Comparison of ENCODE assay signal across 22 cellular contexts in the genomic region with DNA sequence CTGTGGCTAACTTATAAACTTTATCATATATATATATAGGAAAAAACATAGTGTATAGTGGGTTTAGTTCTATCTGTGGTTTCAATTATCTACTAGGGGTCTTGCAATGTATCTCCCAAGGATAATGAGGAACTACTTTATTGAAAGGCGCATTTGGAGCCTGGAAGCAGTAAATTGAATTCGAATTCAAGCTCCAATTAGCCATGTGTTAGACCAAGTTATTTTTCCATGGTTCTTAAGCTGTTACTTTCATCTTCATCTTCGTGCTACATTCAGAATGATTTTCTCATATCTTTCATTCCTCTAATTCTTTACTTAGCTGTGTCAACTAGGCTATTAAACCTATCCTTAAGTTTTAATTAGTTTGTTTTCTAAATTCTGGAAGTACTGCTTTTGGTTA. TPM values are rescaled to one million over a fixed set of nuclear protein-coding genes. Genes with fewer than 3 reads are reported as not detected.
DNase-seq lines count a peak whose midpoint lies in the region; ATAC-seq, FAIRE-seq and TF ChIP-seq lines count a peak whose summit lies in the region.
"Had no signal": no experiment of that assay in that cellular context is flagged by ENCODE, and none has a peak within 500 bp of the region (broad histone marks: within the 10 kb centered on the region; RNA-seq: fewer than 3 reads in every experiment).

No MANE protein-coding gene starts in this region.

- H3K4me1 Mint-ChIP-seq in activated T-cell treated with anti-CD3 and anti-CD28 coated beads, Interleukin-2, amount 50 U/mL, for 72 hours (ENCODE audit: low read depth), result peaks cover 48% of the 10 kb centered on the region
- H3K4me1 Mint-ChIP-seq in activated T-cell treated with anti-CD3 and anti-CD28 coated beads, Interleukin-2, amount 50 U/mL, for 24 hours (ENCODE audit: low read depth), result peaks cover 44% of the 10 kb centered on the region
- H3K4me1 Mint-ChIP-seq in chondrocyte (ENCODE audit: low read depth), result peaks cover 16% of the 10 kb centered on the region

- no peaks in the 10 kb centered on the region for H3K27me3 Mint-ChIP-seq in activated T-cell treated with anti-CD3 and anti-CD28 coated beads, Interleukin-2, amount 50 U/mL, for 72 hours (ENCODE audit: low read depth)
- H3K27me3 Mint-ChIP-seq in activated T-cell treated with anti-CD3 and anti-CD28 coated beads, Interleukin-2, amount 50 U/mL, for 24 hours, result no peaks in the 10 kb centered on the region
- no peaks in the 10 kb centered on the region for H3K27me3 Mint-ChIP-seq in chondrocyte (ENCODE audit: low read depth)
- H3K27me3 Mint-ChIP-seq: CD4-positive, CD25-positive, alpha-beta regulatory T cell had no signal

- no peak overlapping the region for H3K9ac ChIP-seq in GM23248
- H3K9ac ChIP-seq in smooth muscle cell (ENCODE audit: low read depth), result no peak overlapping the region
- H3K9ac ChIP-seq: BLaER1 had no signal

- TF ChIP-seq CTCF in chondrocyte (IDR thresholded peaks at IDR 0.05), result no peak
- TF ChIP-seq CTCF in smooth muscle cell (IDR thresholded peaks at IDR 0.05; ENCODE audit: borderline replicate concordance, insufficient read depth, poor library complexity, severe bottlenecking), result no peak
- TF ChIP-seq CTCF in omental fat pad (IDR thresholded peaks at IDR 0.05), result no peak

- 0 out of 2 replicates have a peak, but pooled peaks cover 8% of the 10 kb centered on the region for H3K4me1 ChIP-seq in GM23248 (ENCODE audit: insufficient read depth)
- H3K4me1 ChIP-seq in smooth muscle cell (ENCODE audit: low read depth), result no peaks in the 10 kb centered on the region
- H3K4me1 ChIP-seq: BLaER1 had no signal

- H3K27ac ChIP-seq in GM23248 (peak overlapping the region; percentile 56), smooth muscle cell (ENCODE audit: low read depth) (peak overlapping the region; percentile 23)
- H3K27ac ChIP-seq: BLaER1, SJCRH30 had no signal

- H3K36me3 ChIP-seq in GM23248 (ENCODE audit: low read depth) (peaks cover 20% of the 10 kb centered on the region), smooth muscle cell (ENCODE audit: low read depth) (no peaks in the 10 kb centered on the region)

- peak overlapping the region; percentile 60 for H3K27ac Mint-ChIP-seq in activated T-cell treated with anti-CD3 and anti-CD28 coated beads, Interleukin-2, amount 50 U/mL, for 72 hours
- H3K27ac Mint-ChIP-seq in activated T-cell treated with anti-CD3 and anti-CD28 coated beads, Interleukin-2, amount 50 U/mL, for 24 hours, result no peak overlapping the region
- peak overlapping the region; percentile 27 for H3K27ac Mint-ChIP-seq in chondrocyte (ENCODE audit: unreplicated experiment)
- H3K27ac Mint-ChIP-seq: CD4-positive, CD25-positive, alpha-beta regulatory T cell had no signal

- H2AFZ ChIP-seq in GM23248 (no peak overlapping the region), smooth muscle cell (ENCODE audit: low read depth) (no peak overlapping the region)

- H3K79me2 ChIP-seq in GM23248 (ENCODE audit: insufficient read depth) (peaks cover 19% of the 10 kb centered on the region), smooth muscle cell (ENCODE audit: low read depth) (no peaks in the 10 kb centered on the region)

- H3K27me3 ChIP-seq in GM23248 (replicated peaks; ENCODE audit: insufficient read depth) (no peaks in the 10 kb centered on the region), smooth muscle cell (ENCODE audit: low read depth) (no peaks in the 10 kb centered on the region)
- H3K27me3 ChIP-seq: BLaER1, MG63, SJCRH30 had no signal

- no peak for DNase-seq in activated T-cell treated with anti-CD3 and anti-CD28 coated beads, Interleukin-2, amount 50 U/mL, for 72 hours
- DNase-seq in activated T-cell treated with anti-CD3 and anti-CD28 coated beads, Interleukin-2, amount 50 U/mL, for 24 hours, result no peak
- DNase-seq in GM23248 (no peak), chondrocyte (ENCODE audit: low spot score) (no peak), smooth muscle cell (lab: John Stamatoyannopoulos, UW; ENCODE audit: unreplicated experiment) (no peak), GM19239 (ENCODE audit: insufficient read length, low spot score) (no peak), omental fat pad (ENCODE audit: low spot score) (no peak)
- DNase-seq: CD4-positive, CD25-positive, alpha-beta regulatory T cell; GF-D8; KBM-7; MG63; NCI-H1105 treated with DMSO at 0.1 percent for 48 hours; NCI-H146; NCI-H1930; NCI-H2107; NCI-H524 treated with DMSO at 0.1 percent for 48 hours; NCI-H774; SJCRH30 had no signal

- H3K9me3 Mint-ChIP-seq in activated T-cell treated with anti-CD3 and anti-CD28 coated beads, Interleukin-2, amount 50 U/mL, for 72 hours, result peaks cover 6 to 10% of the 10 kb centered on the region in 2 donors
- H3K9me3 Mint-ChIP-seq in activated T-cell treated with anti-CD3 and anti-CD28 coated beads, Interleukin-2, amount 50 U/mL, for 24 hours, result peaks cover 12% of the 10 kb centered on the region
- peaks cover 8% of the 10 kb centered on the region for H3K9me3 Mint-ChIP-seq in chondrocyte (ENCODE audit: low read depth)

- no peak for ATAC-seq in activated T-cell treated with anti-CD3 and anti-CD28 coated beads, Interleukin-2, amount 50 U/mL, for 72 hours (replicated peaks in 1 of 2)
- ATAC-seq in omental fat pad (ENCODE audit: low FRiP score), result no peak
- ATAC-seq: HCT116, Right ventricle myocardium inferior had no signal

- H3K4me3 ChIP-seq in GM23248 (no peak overlapping the region), smooth muscle cell (no peak overlapping the region)
- H3K4me3 ChIP-seq: BLaER1, MG63, SJCRH30 had no signal

- H3K9me2 ChIP-seq in GM23248 (ENCODE audit: insufficient read depth), result no peaks in the 10 kb centered on the region

- H3K4me3 Mint-ChIP-seq in activated T-cell treated with anti-CD3 and anti-CD28 coated beads, Interleukin-2, amount 50 U/mL, for 72 hours, result no peak overlapping the region
- no peak overlapping the region for H3K4me3 Mint-ChIP-seq in activated T-cell treated with anti-CD3 and anti-CD28 coated beads, Interleukin-2, amount 50 U/mL, for 24 hours
- H3K4me3 Mint-ChIP-seq in chondrocyte (ENCODE audit: unreplicated experiment), result no peak overlapping the region
- H3K4me3 Mint-ChIP-seq: CD4-positive, CD25-positive, alpha-beta regulatory T cell had no signal

- in situ Hi-C loops in GM23248 (cut with MboI), result no loop called here

- peaks cover 64% of the 10 kb centered on the region for H3F3A ChIP-seq in GM23248 (ENCODE audit: insufficient read depth)
- peaks cover 11% of the 10 kb centered on the region for H3F3A ChIP-seq in smooth muscle cell (ENCODE audit: low read depth)

- H4K20me1 ChIP-seq in GM23248 (ENCODE audit: insufficient read depth) (no peaks in the 10 kb centered on the region), smooth muscle cell (ENCODE audit: low read depth) (peaks cover 4% of the 10 kb centered on the region)
- H4K20me1 ChIP-seq: BLaER1 had no signal

- WGBS in GM23248 (ENCODE audit: low coverage in 1 of 2, low lambda C conversion rate in 2 of 2, missing lambda C conversion rate in 2 of 2), 2 experiments, result 83 to 90% methylated on average over 3 of the region's 3 CpGs
- 96% methylated on average over 3 of the region's 3 CpGs for WGBS in smooth muscle cell (ENCODE audit: low lambda C conversion rate)

- no peak for FAIRE-seq in GM19239 (lab: Jason Lieb, UNC)
- FAIRE-seq: GM12891 had no signal

- H3K9me3 ChIP-seq in GM23248 (ENCODE audit: low read depth) (no peaks in the 10 kb centered on the region), smooth muscle cell (replicated peaks; ENCODE audit: low read depth) (no peaks in the 10 kb centered on the region)
- H3K9me3 ChIP-seq: BLaER1, SJCRH30 had no signal

- H3K36me3 Mint-ChIP-seq in activated T-cell treated with anti-CD3 and anti-CD28 coated beads, Interleukin-2, amount 50 U/mL, for 72 hours (ENCODE audit: insufficient read depth in 2 of 2), result peaks cover 6 to 15% of the 10 kb centered on the region in 2 donors
- peaks cover 23% of the 10 kb centered on the region for H3K36me3 Mint-ChIP-seq in activated T-cell treated with anti-CD3 and anti-CD28 coated beads, Interleukin-2, amount 50 U/mL, for 24 hours (ENCODE audit: low read depth)
- H3K36me3 Mint-ChIP-seq in chondrocyte (ENCODE audit: low read depth), result peaks cover 11% of the 10 kb centered on the region

- H3K4me2 ChIP-seq in GM23248 (ENCODE audit: unreplicated experiment) (no peak overlapping the region), smooth muscle cell (no peak overlapping the region)
- H3K4me2 ChIP-seq: BLaER1 had no signal

RNA-seq across cellular contexts. Expression of a gene that starts 27.2 kb away (rescaled TPM):
- total RNA-seq in activated T-cell treated with anti-CD3 and anti-CD28 coated beads, Interleukin-2, amount 50 U/mL, for 72 hours, result 10 to 100 TPM; 14.8 to 16.8 TPM
- total RNA-seq in GM23248 (2014; rRNA removed; shearing (Covaris generic)), result 20.5 and 23.4 TPM in 2 replicates
- polyA plus RNA-seq in GM23248 (2016; fragmentation: Nextera tagmentation; extraction: Ambion mirVana) (16.2 and 16.6 TPM in 2 replicates), smooth muscle cell (54.0 and 58.1 TPM in 2 replicates)
- total RNA-seq in chondrocyte (34.9 to 38.5 TPM (median 36.9 TPM) in 3 replicates), smooth muscle cell (99.9 and 137 TPM in 2 replicates), omental fat pad (10 to 100 TPM; 27.1 to 37.8 (median 35.1) TPM)

RNA-seq across cellular contexts. Expression of a gene that starts 39.4 kb away (rescaled TPM):
- total RNA-seq in activated T-cell treated with anti-CD3 and anti-CD28 coated beads, Interleukin-2, amount 50 U/mL, for 72 hours, result 100 to 1,000 TPM; 460 to 481 TPM
- total RNA-seq in GM23248 (2014; rRNA removed; shearing (Covaris generic)), result 326 and 379 TPM in 2 replicates
- polyA plus RNA-seq in GM23248 (2016; fragmentation: Nextera tagmentation; extraction: Ambion mirVana), result 305 and 317 TPM in 2 replicates
- total RNA-seq in chondrocyte, result 227 to 235 TPM (median 234 TPM) in 3 replicates
- total RNA-seq in smooth muscle cell, result 680 and 703 TPM in 2 replicates
- polyA plus RNA-seq in smooth muscle cell, result 305 and 322 TPM in 2 replicates
- total RNA-seq in omental fat pad, result 100 to 1,000 TPM; 349 to 519 (median 452) TPM
